In genomic region chr12:67650127-67650495, GRCh38 we compare ENCODE assay signal across 8 cellular contexts. TPM values are rescaled to one million over a fixed set of nuclear protein-coding genes. Genes with fewer than 3 reads are reported as not detected.
DNase-seq lines count a peak whose midpoint lies in the region; ATAC-seq, FAIRE-seq and TF ChIP-seq lines count a peak whose summit lies in the region.

No MANE protein-coding gene starts in this region.

- 1% methylated on average over 13 of the region's 13 CpGs for WGBS in adrenal gland, 4 donors
- no CpG with 5 or more reads among the region's 13 CpGs for WGBS in iPS DF 6.9 (ENCODE audit: insufficient coverage, insufficient read length)

- CTCF ChIA-PET in CD4-positive, alpha-beta memory T cell (lab: Charles Lee; ENCODE audit: partially characterized antibody) = interaction anchor here (0.8 to 6.9 kb wide), 12 partner anchors 11 to 296 kb away, joined by 3 to 55 read pairs (median 4); no protein-coding TSS in a partner anchor

- FAIRE-seq in D721Med (lab: Jason Lieb, UNC) = no peak

- peak overlapping the region; percentile 86 for H3K4me2 ChIP-seq in KMS-11

- H3K36me3 ChIP-seq in CD4-positive, alpha-beta memory T cell (ENCODE audit: insufficient read depth, low read length) = no peaks in the 10 kb centered on the region
- H3K36me3 ChIP-seq in KMS-11 (ENCODE audit: insufficient read depth) (no peaks in the 10 kb centered on the region), adrenal gland (replicated peaks in 1 of 2) (no peaks in the 10 kb centered on the region), iPS DF 6.9 (ENCODE audit: control insufficient read depth, insufficient read depth, low read length) (no peaks in the 10 kb centered on the region; the same call in 1 of the 2 replicates)

- H4K20me1 ChIP-seq in KMS-11 (ENCODE audit: insufficient read depth) = peaks cover 40% of the 10 kb centered on the region

- peak overlapping the region; percentile 90 for H3K9ac ChIP-seq in KMS-11

- no peaks in the 10 kb centered on the region for H3K27me3 Mint-ChIP-seq in CD4-positive, alpha-beta memory T cell

- peak overlapping the region; percentile 69 for H3K27ac ChIP-seq in CD4-positive, alpha-beta memory T cell (ENCODE audit: low read depth, low read length)
- H3K27ac ChIP-seq in KMS-11 (peak overlapping the region; percentile 73), adrenal gland (peak overlapping the region in 3 of 5 donors; percentile 91 to 95 (median 94)), iPS DF 6.9 (ENCODE audit: low read length) (no peak overlapping the region), skin epidermis (peak overlapping the region in 20 of 21 experiments; percentile 82 to 100 (median 96))

- ATAC-seq in GM21576 (IDR thresholded peaks at IDR 0.05; ENCODE audit: unreplicated experiment) (no peak), GM18909 (IDR thresholded peaks at IDR 0.05; ENCODE audit: poor library complexity, unreplicated experiment) (no peak)

- POLR2A ChIA-PET in CD4-positive, alpha-beta memory T cell (lab: Charles Lee; ENCODE audit: partially characterized antibody) = interaction anchor here (1.0 to 11.3 kb wide), 28 partner anchors 9 to 294 kb away, joined by 3 to 338 read pairs (median 6); no protein-coding TSS in a partner anchor

- peak overlapping the region; percentile 91 to 100 (median 98) for H3K4me3 Mint-ChIP-seq in CD4-positive, alpha-beta memory T cell

- intact Hi-C loops in CD4-positive, alpha-beta memory T cell (cut with micrococcal nuclease) = loop anchor here (2.0 to 5.0 kb wide), 6 partner anchors 49 to 293 kb away; no protein-coding TSS in a partner anchor
- intact Hi-C loops in adrenal gland (cut with DNase I) = loop anchor here in 1 of 2 donors (10.0 kb wide), 1 partner anchor 295 kb away; no protein-coding TSS in a partner anchor

- H3K27ac Mint-ChIP-seq in CD4-positive, alpha-beta memory T cell = peak overlapping the region; percentile 85 to 98 (median 95)

- peak in 2 of 5 donors; percentile 3 to 16 for DNase-seq in CD4-positive, alpha-beta memory T cell
- DNase-seq in adrenal gland (peak in 6 of 7 donors; percentile 24 to 62 (median 32)), iPS DF 6.9 (ENCODE audit: low read depth, low spot score) (no peak), D721Med (ENCODE audit: insufficient read length, low spot score) (no peak)

- no peak for TF ChIP-seq POLR2A in adrenal gland (IDR thresholded peaks at IDR 0.05)

- peaks cover 0 to 3% (median 0%) of the 10 kb centered on the region in 8 donors for H3K9me3 Mint-ChIP-seq in CD4-positive, alpha-beta memory T cell

- peaks cover 36 to 46% of the 10 kb centered on the region in 2 donors for H3K36me3 Mint-ChIP-seq in CD4-positive, alpha-beta memory T cell

- peaks cover 38 to 60% (median 46%) of the 10 kb centered on the region in 4 donors for H3K4me1 Mint-ChIP-seq in CD4-positive, alpha-beta memory T cell

- H3K4me3 ChIP-seq in CD4-positive, alpha-beta memory T cell (ENCODE audit: low read length in 2 of 2) = peak overlapping the region; percentile 42 to 84
- peak overlapping the region; percentile 57 for H3K4me3 ChIP-seq in KMS-11 (IDR thresholded peaks at IDR 0.05; ENCODE audit: insufficient read depth, low read depth, low read length)
- H3K4me3 ChIP-seq in adrenal gland = peak overlapping the region in 3 of 4 donors; percentile 61 to 96 (median 86)
- peak overlapping the region; percentile 98; the same call in 1 of the 2 replicates for H3K4me3 ChIP-seq in iPS DF 6.9 (ENCODE audit: low read length)
- peak overlapping the region; percentile 59 to 100 (median 95) for H3K4me3 ChIP-seq in skin epidermis

- H3K27me3 ChIP-seq in CD4-positive, alpha-beta memory T cell (ENCODE audit: insufficient read depth, low read length) = no peaks in the 10 kb centered on the region
- H3K27me3 ChIP-seq in KMS-11 (ENCODE audit: insufficient read depth, low read depth) (no peaks in the 10 kb centered on the region), adrenal gland (no peaks in the 10 kb centered on the region), iPS DF 6.9 (ENCODE audit: control insufficient read depth, insufficient read depth, low read length) (no peaks in the 10 kb centered on the region)

- peaks cover 60% of the 10 kb centered on the region for H3K79me2 ChIP-seq in KMS-11 (ENCODE audit: insufficient read depth, low read depth)

- peak overlapping the region; percentile 60; the same call in 1 of the 2 replicates for H2AFZ ChIP-seq in KMS-11 (ENCODE audit: low read depth)

- no peak for TF ChIP-seq CTCF in KMS-11 (conservative IDR thresholded peaks at IDR 0.05; ENCODE audit: low read depth, low read length)
- TF ChIP-seq CTCF in adrenal gland (IDR thresholded peaks at IDR 0.05) = no peak
- no peak for TF ChIP-seq CTCF in D721Med (IDR thresholded peaks at IDR 0.05; ENCODE audit: insufficient read depth, missing control alignments)

- H3K4me1 ChIP-seq in CD4-positive, alpha-beta memory T cell (ENCODE audit: insufficient read depth, low read length) = peaks cover 48% of the 10 kb centered on the region
- H3K4me1 ChIP-seq in KMS-11 (ENCODE audit: low read depth, poor library complexity, severe bottlenecking) (peaks cover 37% of the 10 kb centered on the region), adrenal gland (replicated peaks in 1 of 2) (peaks cover 14 to 40% of the 10 kb centered on the region in 2 donors), iPS DF 6.9 (ENCODE audit: control insufficient read depth, insufficient read depth, low read length) (peaks cover 4% of the 10 kb centered on the region; the same call in 1 of the 2 replicates)

- no peaks in the 10 kb centered on the region for H3K9me3 ChIP-seq in CD4-positive, alpha-beta memory T cell (ENCODE audit: control insufficient read depth in 1 of 2, low read length in 2 of 2)
- no peaks in the 10 kb centered on the region for H3K9me3 ChIP-seq in adrenal gland (replicated peaks in 1 of 3)
- no peaks in the 10 kb centered on the region for H3K9me3 ChIP-seq in iPS DF 6.9 (ENCODE audit: control insufficient read depth, insufficient read depth, low read length)

RNA-seq across cellular contexts. Expression of gene DYRK2, which starts 1.6 kb away (rescaled TPM):
- 100 to 1,000 TPM; 167 to 170 TPM for total RNA-seq in CD4-positive, alpha-beta memory T cell
- polyA plus RNA-seq in CD4-positive, alpha-beta memory T cell = 10 to 100 TPM; 30.8 to 79.3 TPM
- 10 to 100 TPM in 6 of 8 donors, 1 to 10 TPM in 2; 8.2 to 22.4 (median 16.6) TPM for total RNA-seq in adrenal gland
- polyA plus RNA-seq in adrenal gland = 1 to 10 TPM; 2.8 to 7.9 (median 6.3) TPM

Comparison
In these comparisons a context has a peak if more than half of its experiments do, and no peak if none do; other contexts are left out.
1. DNase-seq: peak in adrenal gland (6 of 7); none in iPS DF 6.9 (single experiment) and D721Med (single experiment).
2. RNA of gene DYRK2, which starts 1.6 kb away (total RNA-seq): 167 to 170 TPM in CD4-positive, alpha-beta memory T cell; 8.2 to 22.4 TPM in adrenal gland; every median in the first group is over 4 times any median in the second.
3. Peak in every context shown above with its lines, with median percentiles within 50 percentile points of each other: H3K4me3 ChIP-seq.